Comparison of ENCODE assay signal across 22 cellular contexts in genomic region chr11:62931501-62932278, GRCh38. TPM values are rescaled to one million over a fixed set of nuclear protein-coding genes. Genes with fewer than 3 reads are reported as not detected.
DNase-seq lines count a peak whose midpoint lies in the region; ATAC-seq, FAIRE-seq and TF ChIP-seq lines count a peak whose summit lies in the region.
"Had no signal": no experiment of that assay in that cellular context is flagged by ENCODE, and none has a peak within 500 bp of the region (broad histone marks: within the 10 kb centered on the region; RNA-seq: fewer than 3 reads in every experiment).

No MANE protein-coding gene starts in this region.

- peak; percentile 79 for DNase-seq in MCF 10A (ENCODE audit: unreplicated experiment)
- no peak for DNase-seq in breast epithelium (ENCODE audit: low spot score in 2 of 2)
- DNase-seq in NCI-H2029 (lab: John Stamatoyannopoulos, UW), result peak; percentile 12
- DNase-seq in astrocyte of the cerebellum (ENCODE audit: low read depth), result peak; percentile 34
- DNase-seq in urothelium cell line (ENCODE audit: low spot score), result peak; percentile 37
- DNase-seq in mucosa of gallbladder (ENCODE audit: low spot score), result no peak
- no peak for DNase-seq in stimulated activated naive CD4-positive, alpha-beta T cell (lab: John Stamatoyannopoulos, UW)
- DNase-seq: CD4-positive, alpha-beta memory T cell; DMS79 treated with DMSO at 0.1 percent for 48 hours; GOT3; Kasumi-1; NCI-H2081 treated with DMSO at 0.1 percent for 48 hours; stimulated activated naive CD4-positive, alpha-beta T cell treated with Interleukin-2 at 50 U/mL for 16 hours had no signal

- H3K4me1 Mint-ChIP-seq in MCF 10A (ENCODE audit: insufficient read depth, unreplicated experiment), result peaks cover 8% of the 10 kb centered on the region

- POLR2A ChIA-PET in MCF 10A (lab: Yijun Ruan, JAX), result interaction anchor here (0.5 to 1.1 kb wide), 2 partner anchors 9 to 430 kb away, joined by 3 read pairs; no protein-coding TSS in a partner anchor

- H3K27me3 ChIP-seq in breast epithelium, result peaks cover 0 to 10% of the 10 kb centered on the region in 2 donors

- H3K4me3 Mint-ChIP-seq in MCF 10A (ENCODE audit: unreplicated experiment), result no peak overlapping the region
- H3K4me3 Mint-ChIP-seq: CD4-positive, alpha-beta memory T cell; naive thymus-derived CD8-positive, alpha-beta T cell; T-helper 1 cell treated with Interleukin-12 subunit alpha and Interleukin-12 subunit beta and Interleukin-4 antibody, amounts not matched to agents 30 μg/mL and 1 μg/mL, for 36 hours; type B pancreatic cell had no signal

- no peaks in the 10 kb centered on the region for H3K9me3 ChIP-seq in breast epithelium
- H3K9me3 ChIP-seq: prostate gland had no signal

- intact Hi-C loops in MCF 10A (cut with micrococcal nuclease), result no loop called here
- intact Hi-C loops in breast epithelium (cut with DNase I; ENCODE audit: low total_unique reads), result no loop called here

- H3K27ac ChIP-seq in breast epithelium, result no peak overlapping the region
- H3K27ac ChIP-seq: prostate gland had no signal

- ATAC-seq in GM18505 (IDR thresholded peaks at IDR 0.05; ENCODE audit: unreplicated experiment), result no peak
- ATAC-seq: naive thymus-derived CD8-positive, alpha-beta T cell had no signal

- in situ Hi-C loops in astrocyte of the cerebellum (cut with HindIII; ENCODE audit: low sequenced_read_pairs), result no loop called here

- H3K27ac Mint-ChIP-seq in MCF 10A (ENCODE audit: low read depth, unreplicated experiment), result no peak overlapping the region
- H3K27ac Mint-ChIP-seq: naive thymus-derived CD8-positive, alpha-beta T cell; T-helper 1 cell treated with Interleukin-12 subunit alpha and Interleukin-12 subunit beta and Interleukin-4 antibody, amounts not matched to agents 30 μg/mL and 1 μg/mL, for 36 hours; type B pancreatic cell had no signal

- no peaks in the 10 kb centered on the region for H3K36me3 Mint-ChIP-seq in MCF 10A (ENCODE audit: insufficient read depth, unreplicated experiment)
- H3K36me3 Mint-ChIP-seq: CD4-positive, alpha-beta memory T cell; naive thymus-derived CD8-positive, alpha-beta T cell; type B pancreatic cell had no signal

- no TSS peak for BruUV-seq in MCF 10A (replicated peaks; lab: Mats Ljungman, UMichigan)

- H3K4me1 ChIP-seq in breast epithelium, result no peaks in the 10 kb centered on the region

- H3K27me3 Mint-ChIP-seq in MCF 10A (ENCODE audit: insufficient read depth, unreplicated experiment), result peaks cover 18% of the 10 kb centered on the region

- TF ChIP-seq CTCF in MCF 10A (IDR thresholded peaks at IDR 0.05; ENCODE audit: unreplicated experiment) (no peak), breast epithelium (IDR thresholded peaks at IDR 0.05) (no peak), astrocyte of the cerebellum (IDR thresholded peaks at IDR 0.05; ENCODE audit: low read depth, low read length, missing control alignments) (no peak)

- CTCF ChIA-PET in MCF 10A (lab: Yijun Ruan, JAX), result interaction anchor here (0.6 to 4.2 kb wide), 12 partner anchors 9 to 599 kb away, joined by 3 to 28 read pairs (median 3); partner anchors contain the start of gene TMEM223

- FAIRE-seq in urothelium cell line (lab: Jason Lieb, UNC), result no peak
- FAIRE-seq: colon had no signal

- no peaks in the 10 kb centered on the region for H3K36me3 ChIP-seq in breast epithelium
- H3K36me3 ChIP-seq: prostate gland had no signal

- TF ChIP-seq POLR2A in breast epithelium (IDR thresholded peaks at IDR 0.05) (no peak), GM18505 (IDR thresholded peaks at IDR 0.05; ENCODE audit: borderline replicate concordance, extremely low read depth, insufficient read depth, insufficient read length) (no peak)

- H3K9me3 Mint-ChIP-seq in MCF 10A (ENCODE audit: unreplicated experiment), result no peaks in the 10 kb centered on the region
- H3K9me3 Mint-ChIP-seq: CD4-positive, alpha-beta memory T cell; naive thymus-derived CD8-positive, alpha-beta T cell; T-helper 1 cell treated with Interleukin-12 subunit alpha and Interleukin-12 subunit beta and Interleukin-4 antibody, amounts not matched to agents 30 μg/mL and 1 μg/mL, for 36 hours; type B pancreatic cell had no signal

- H3K4me3 ChIP-seq in breast epithelium (no peak overlapping the region), astrocyte of the cerebellum (ENCODE audit: low read depth, low read length) (no peak overlapping the region)
- H3K4me3 ChIP-seq: prostate gland had no signal

RNA-seq across cellular contexts. Expression of gene CHRM1, which starts 10.5 kb away (rescaled TPM):
- total RNA-seq in MCF 10A (2022) (not detected in 2 replicates), breast epithelium (1 to 10 TPM in 1 of 3 donors, under 1 TPM in 1, not detected in 1; 0.88 to 1.3 TPM), mucosa of gallbladder (0.09 TPM)
- total RNA-seq: activated CD8-positive, alpha-beta memory T cell treated with anti-CD3 and anti-CD28 coated beads for 36 hours; CD4-positive, alpha-beta memory T cell; glomerular endothelial cell; naive thymus-derived CD8-positive, alpha-beta T cell had no signal

RNA-seq across cellular contexts. Expression of gene SLC3A2, which starts 51.0 kb away (rescaled TPM):
- total RNA-seq in MCF 10A (2022), result 838 and 896 TPM in 2 replicates
- total RNA-seq in breast epithelium, result 100 to 1,000 TPM; 147 to 214 (median 171) TPM
- 104 TPM for total RNA-seq in mucosa of gallbladder

RNA-seq across cellular contexts. Expression of gene SLC22A6, which starts 53.1 kb away (rescaled TPM):
- total RNA-seq in MCF 10A (2022) (not detected in 2 replicates), breast epithelium (not detected), mucosa of gallbladder (not detected)
- total RNA-seq: activated CD8-positive, alpha-beta memory T cell treated with anti-CD3 and anti-CD28 coated beads for 36 hours; CD4-positive, alpha-beta memory T cell; glomerular endothelial cell; lower leg skin; naive thymus-derived CD8-positive, alpha-beta T cell; prostate gland had no signal

Comparison
In these comparisons a context has a peak if more than half of its experiments do, and no peak if none do; other contexts are left out.
1. DNase-seq: peak in MCF 10A (single experiment), NCI-H2029 (single experiment), astrocyte of the cerebellum (single experiment) and urothelium cell line (single experiment); none in breast epithelium (0 of 2), mucosa of gallbladder (single experiment) and stimulated activated naive CD4-positive, alpha-beta T cell (0 of 6).